ENCODE assay signal across 33 cellular contexts in the genomic region with DNA sequence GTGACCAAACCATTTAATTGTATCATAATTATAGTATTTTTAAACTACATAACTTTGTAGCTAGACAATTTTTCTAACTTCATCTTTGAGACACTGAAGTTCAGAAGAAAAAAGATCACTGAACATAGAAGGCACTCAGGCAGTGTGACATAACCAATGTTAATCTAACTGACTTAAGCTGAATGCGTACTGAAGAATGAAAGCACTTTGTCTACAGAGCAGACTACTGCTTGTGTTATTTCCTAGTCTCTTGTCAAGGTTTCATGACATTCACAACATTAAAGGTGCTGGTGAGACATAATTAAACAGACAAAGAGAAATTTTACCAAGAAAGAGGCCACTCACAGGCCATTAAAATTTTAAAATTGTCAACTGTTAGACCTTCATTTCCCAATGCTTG. TPM values are rescaled to one million over a fixed set of nuclear protein-coding genes. Genes with fewer than 3 reads are reported as not detected.
"Had no signal": no experiment of that assay in that cellular context is flagged by ENCODE, and none has a peak within 500 bp of the region (broad histone marks: within the 10 kb centered on the region; RNA-seq: fewer than 3 reads in every experiment).

No MANE protein-coding gene starts in this region.

- H3K4me3 Mint-ChIP-seq: activated CD4-positive, alpha-beta memory T cell treated with anti-CD3 and anti-CD28 coated beads, Interleukin-2, amount 10 ng/mL, durations not matched to agents 7 days and 5 days; activated CD8-positive, alpha-beta memory T cell treated with anti-CD3 and anti-CD28 coated beads, Interleukin-2, amount 10 ng/mL, durations not matched to agents 7 days and 5 days; activated naive CD8-positive, alpha-beta T cell treated with anti-CD3 and anti-CD28 coated beads for 36 hours; T-helper 1 cell treated with Interleukin-12 subunit alpha and Interleukin-12 subunit beta and Interleukin-4 antibody, amounts not matched to agents 30 μg/mL and 1 μg/mL, for 36 hours had no signal

- H3K27ac ChIP-seq: ascending aorta, body of pancreas, breast epithelium, Peyer's patch, SJSA1, WERI-Rb-1 had no signal

- H3K9ac ChIP-seq: SK-N-SH had no signal

- H3K9me3 Mint-ChIP-seq: T-helper 1 cell treated with Interleukin-12 subunit alpha and Interleukin-12 subunit beta and Interleukin-4 antibody, amounts not matched to agents 30 μg/mL and 1 μg/mL, for 36 hours had no signal

- H3K9me3 ChIP-seq: ascending aorta, body of pancreas, breast epithelium, MG63, Peyer's patch, SJSA1, SK-N-SH had no signal

- H3K4me2 ChIP-seq: SK-N-SH had no signal

- H3K4me3 ChIP-seq: ascending aorta, body of pancreas, breast epithelium, MG63, Peyer's patch, SJSA1 had no signal

- H3K27me3 Mint-ChIP-seq: activated CD4-positive, alpha-beta memory T cell treated with anti-CD3 and anti-CD28 coated beads, Interleukin-2, amount 10 ng/mL, durations not matched to agents 7 days and 5 days; activated CD8-positive, alpha-beta memory T cell treated with anti-CD3 and anti-CD28 coated beads, Interleukin-2, amount 10 ng/mL, durations not matched to agents 7 days and 5 days; activated naive CD8-positive, alpha-beta T cell treated with anti-CD3 and anti-CD28 coated beads for 36 hours had no signal

- ATAC-seq: activated CD8-positive, alpha-beta memory T cell treated with anti-CD3 and anti-CD28 coated beads, Interleukin-2, amount 10 ng/mL, durations not matched to agents 7 days and 5 days; body of pancreas; PC-3 had no signal

- H3K36me3 ChIP-seq: ascending aorta, breast epithelium, MG63, Peyer's patch, SJSA1, WERI-Rb-1 had no signal

- H3K27me3 ChIP-seq: ascending aorta, body of pancreas, MG63, Peyer's patch, SJSA1 had no signal

- H3K4me1 ChIP-seq: ascending aorta, body of pancreas, breast epithelium, Peyer's patch, SJSA1 had no signal

- H3K27ac Mint-ChIP-seq: activated CD4-positive, alpha-beta memory T cell treated with anti-CD3 and anti-CD28 coated beads, Interleukin-2, amount 10 ng/mL, durations not matched to agents 7 days and 5 days; activated CD8-positive, alpha-beta memory T cell treated with anti-CD3 and anti-CD28 coated beads, Interleukin-2, amount 10 ng/mL, durations not matched to agents 7 days and 5 days; activated naive CD8-positive, alpha-beta T cell treated with anti-CD3 and anti-CD28 coated beads for 36 hours; T-helper 1 cell treated with Interleukin-12 subunit alpha and Interleukin-12 subunit beta and Interleukin-4 antibody, amounts not matched to agents 30 μg/mL and 1 μg/mL, for 36 hours had no signal

- DNase-seq: activated CD4-positive, alpha-beta memory T cell treated with anti-CD3 and anti-CD28 coated beads, Interleukin-2, amount 10 ng/mL, durations not matched to agents 7 days and 5 days; activated CD4-positive, alpha-beta T cell treated with anti-CD3 and anti-CD28 coated beads for 4 hours; activated CD4-positive, CD25-positive, alpha-beta regulatory T cell; activated CD8-positive, alpha-beta memory T cell treated with anti-CD3 and anti-CD28 coated beads for 24 hours; activated CD8-positive, alpha-beta memory T cell treated with anti-CD3 and anti-CD28 coated beads, Interleukin-2, amount 10 ng/mL, durations not matched to agents 7 days and 5 days; activated CD8-positive, alpha-beta memory T cell treated with anti-CD3 and anti-CD28 coated beads, Interleukin-2, amount 50 U/mL, for 48 hours; activated effector memory CD4-positive, alpha-beta T cell treated with anti-CD3 and anti-CD28 coated beads, Interleukin-2, amount 50 U/mL, for 16 hours; activated naive CD4-positive, alpha-beta T cell; activated naive CD4-positive, alpha-beta T cell treated with anti-CD3 and anti-CD28 coated beads, Interleukin-2, amount 50 U/mL, for 16 hours; activated naive CD8-positive, alpha-beta T cell treated with anti-CD3 and anti-CD28 coated beads for 36 hours; activated T-cell treated with anti-CD3 and anti-CD28 coated beads, Interleukin-2, amount 50 U/mL, for 48 hours; amygdala; body of pancreas; Kasumi-1; MG63; NCI-H1048; NCI-H1105 treated with DMSO at 0.1 percent for 48 hours; NCI-H1436; NCI-H1694; NCI-H2029; NCI-H345; NCI-H524 treated with DMSO at 0.1 percent for 48 hours; PC-3; Peyer's patch; RPMI8226; SHP77 treated with DMSO at 0.1 percent for 48 hours; SK-N-SH; T-helper 9 cell; WERI-Rb-1 had no signal

RNA-seq across cellular contexts. Expression of gene RTL9, which starts 54.3 kb away (rescaled TPM):
- total RNA-seq: activated CD4-positive, alpha-beta memory T cell treated with anti-CD3 and anti-CD28 coated beads, Interleukin-2, amount 10 ng/mL, durations not matched to agents 7 days and 5 days; activated CD8-positive, alpha-beta memory T cell treated with anti-CD3 and anti-CD28 coated beads, Interleukin-2, amount 10 ng/mL, durations not matched to agents 7 days and 5 days; activated naive CD8-positive, alpha-beta T cell treated with anti-CD3 and anti-CD28 coated beads for 36 hours; ascending aorta; body of pancreas; Peyer's patch had no signal
